10 cellular contexts compared by ENCODE assay signal in the genomic region with DNA sequence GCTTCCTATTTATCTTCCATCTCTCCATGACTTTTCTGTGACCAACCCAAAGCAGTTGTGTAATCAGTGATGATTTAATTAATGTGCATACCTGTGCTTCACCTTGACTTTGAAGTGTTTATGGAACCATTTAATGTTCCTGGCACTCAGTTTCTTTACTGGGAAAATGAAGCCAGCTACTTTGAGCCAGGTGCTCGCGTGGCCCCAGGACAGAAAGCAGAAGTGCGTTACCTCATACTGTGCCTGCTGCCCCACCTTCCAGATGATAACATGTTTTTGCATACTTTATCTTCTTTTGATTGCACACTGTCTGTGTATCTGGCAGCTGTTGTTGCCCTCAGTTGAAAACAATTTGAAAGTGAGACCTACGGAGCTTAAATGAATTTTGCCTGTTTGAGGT.
A peak's percentile ranks its signal among the peaks of the same experiment; 100 is the strongest.
DNase-seq lines count a peak whose midpoint lies in the region; ATAC-seq, FAIRE-seq and TF ChIP-seq lines count a peak whose summit lies in the region.
"Had no signal": no experiment of that assay in that cellular context is flagged by ENCODE, and none has a peak within 500 bp of the region (broad histone marks: within the 10 kb centered on the region; RNA-seq: fewer than 3 reads in every experiment).

No MANE protein-coding gene starts in this region.

- TF ChIP-seq EP300 in HepG2 (IDR thresholded peaks at IDR 0.05; ENCODE audit: low read depth in 2 of 2, low read length in 2 of 2) = no peak
- TF ChIP-seq EP300 in HepG2 (CRISPR knock-in tag; IDR thresholded peaks at IDR 0.05; ENCODE audit: borderline replicate concordance) = no peak

- no peak for TF ChIP-seq RAD21 in HepG2 (CRISPR knock-in tag; IDR thresholded peaks at IDR 0.05)

- POLR2A ChIA-PET in HepG2 (lab: Yijun Ruan, JAX) = no interaction called here

- H4K20me1 ChIP-seq in HepG2 (ENCODE audit: insufficient read depth, low read length) = no peaks in the 10 kb centered on the region

- H3K4me3 Mint-ChIP-seq in memory B cell = peak overlapping the region; percentile 65
- no peak overlapping the region for H3K4me3 Mint-ChIP-seq in activated CD8-positive, alpha-beta memory T cell treated with anti-CD3 and anti-CD28 coated beads, Interleukin-2, amount 10 ng/mL, durations not matched to agents 7 days and 5 days
- H3K4me3 Mint-ChIP-seq: nephron had no signal

- CTCF ChIA-PET in HepG2 (lab: Yijun Ruan, JAX; ENCODE audit: low intra/inter-chr PET ratio, low total read pairs) = no interaction called here
- CTCF ChIA-PET in activated CD8-positive, alpha-beta memory T cell treated with anti-CD3 and anti-CD28 coated beads, Interleukin-2, amount 10 ng/mL, durations not matched to agents 7 days and 5 days (lab: Charles Lee) = no interaction called here

- no peak overlapping the region for H2AFZ ChIP-seq in HepG2 (ENCODE audit: low read length)

- H3K9me3 ChIP-seq in HepG2 (ENCODE audit: low read length) = no peaks in the 10 kb centered on the region

- no peak overlapping the region for H3K9ac ChIP-seq in HepG2 (ENCODE audit: insufficient read depth, low read depth, low read length)

- BruUV-seq in HepG2 (replicated peaks; lab: Mats Ljungman, UMichigan) = no TSS peak

- H3K27me3 Mint-ChIP-seq in memory B cell = no peaks in the 10 kb centered on the region
- peaks cover 24% of the 10 kb centered on the region for H3K27me3 Mint-ChIP-seq in activated CD8-positive, alpha-beta memory T cell treated with anti-CD3 and anti-CD28 coated beads, Interleukin-2, amount 10 ng/mL, durations not matched to agents 7 days and 5 days

- H3K27me3 ChIP-seq in HepG2 (ENCODE audit: control insufficient read depth in 1 of 2, insufficient read depth in 2 of 2, low read length in 2 of 2) = no peaks in the 10 kb centered on the region; a peak in 1 of 5 replicates

- H3K4me1 Mint-ChIP-seq in memory B cell = peaks cover 33% of the 10 kb centered on the region
- peaks cover 32% of the 10 kb centered on the region for H3K4me1 Mint-ChIP-seq in activated CD8-positive, alpha-beta memory T cell treated with anti-CD3 and anti-CD28 coated beads, Interleukin-2, amount 10 ng/mL, durations not matched to agents 7 days and 5 days

- H3K27ac Mint-ChIP-seq in memory B cell = peak overlapping the region; percentile 86
- H3K27ac Mint-ChIP-seq in activated CD8-positive, alpha-beta memory T cell treated with anti-CD3 and anti-CD28 coated beads, Interleukin-2, amount 10 ng/mL, durations not matched to agents 7 days and 5 days = no peak overlapping the region
- H3K27ac Mint-ChIP-seq: nephron had no signal

- H3K4me2 ChIP-seq in HepG2 (ENCODE audit: low read depth, low read length) = no peak overlapping the region

- intact Hi-C loops in HepG2 (cut with micrococcal nuclease; ENCODE audit: unreplicated experiment) = no loop called here

- peaks cover 2% of the 10 kb centered on the region for H3K9me3 Mint-ChIP-seq in memory B cell
- H3K9me3 Mint-ChIP-seq in activated CD8-positive, alpha-beta memory T cell treated with anti-CD3 and anti-CD28 coated beads, Interleukin-2, amount 10 ng/mL, durations not matched to agents 7 days and 5 days (ENCODE audit: low read depth) = no peaks in the 10 kb centered on the region

- no peak for TF ChIP-seq POLR2A in HepG2 (IDR thresholded peaks at IDR 0.05; ENCODE audit: insufficient read depth in 1 of 2, low read depth in 2 of 2, low read length in 2 of 2)

- H3K36me3 ChIP-seq in HepG2 (replicated peaks in 1 of 2; ENCODE audit: control insufficient read depth in 1 of 2, insufficient read depth in 2 of 2, low read length in 2 of 2) = no peaks in the 10 kb centered on the region

- DNase-seq in NAMALWA (ENCODE audit: low spot score) = peak; percentile 91
- peak in 1 of 2 donors; percentile 37 for DNase-seq in memory B cell (ENCODE audit: low spot score in 2 of 2)
- DNase-seq in caudate nucleus (lab: John Stamatoyannopoulos, UW) = no peak
- no peak for DNase-seq in HepG2 (ENCODE audit: low spot score)
- DNase-seq in activated gamma-delta T cell treated with Interleukin-2 at 50 U/mL for 16 hours = no peak
- no peak for DNase-seq in activated CD8-positive, alpha-beta memory T cell treated with anti-CD3 and anti-CD28 coated beads, Interleukin-2, amount 10 ng/mL, durations not matched to agents 7 days and 5 days
- DNase-seq: NCI-H524 had no signal

- no peaks in the 10 kb centered on the region for H3K4me1 ChIP-seq in HepG2 (ENCODE audit: insufficient read depth, low read length)

- 5% methylated on average over 4 of the region's 4 CpGs for WGBS in HepG2 (ENCODE audit: low lambda C conversion rate)

- H3K27ac ChIP-seq in caudate nucleus (ENCODE audit: low read depth, low read length) (no peak overlapping the region), HepG2 (ENCODE audit: extremely low read length, insufficient read depth, low read length) (no peak overlapping the region)

- in situ Hi-C loops in HepG2 (cut with HindIII; ENCODE audit: extremely low pct_ligation_motif_present, low pct_unique_long_range_greater_than_20kb) = no loop called here

- ATAC-seq in GM18909 (IDR thresholded peaks at IDR 0.05; ENCODE audit: poor library complexity, unreplicated experiment) (peak; percentile 86), HG02642 (IDR thresholded peaks at IDR 0.05; ENCODE audit: poor library complexity, unreplicated experiment) (peak; percentile 82), memory B cell (ENCODE audit: low read depth) (peak; percentile 99), HepG2 (no peak)
- no peak for ATAC-seq in activated CD8-positive, alpha-beta memory T cell treated with anti-CD3 and anti-CD28 coated beads, Interleukin-2, amount 10 ng/mL, durations not matched to agents 7 days and 5 days

- H3K4me3 ChIP-seq in HepG2 (replicated peaks in 1 of 3; ENCODE audit: insufficient read depth in 1 of 3, low read depth in 2 of 3, low read length in 3 of 3) = no peak overlapping the region

- H3K79me2 ChIP-seq in HepG2 (ENCODE audit: insufficient read depth, low read length) = no peaks in the 10 kb centered on the region

- FAIRE-seq in HepG2 (lab: Jason Lieb, UNC) = no peak

- peaks cover 2% of the 10 kb centered on the region for H3K36me3 Mint-ChIP-seq in memory B cell
- peaks cover 2% of the 10 kb centered on the region for H3K36me3 Mint-ChIP-seq in activated CD8-positive, alpha-beta memory T cell treated with anti-CD3 and anti-CD28 coated beads, Interleukin-2, amount 10 ng/mL, durations not matched to agents 7 days and 5 days

- TF ChIP-seq CTCF in HepG2 (CRISPR knock-in tag; IDR thresholded peaks at IDR 0.05) = no peak

TF ChIP-seq in HepG2, 621 proteins besides CTCF, POLR2A, EP300 and RAD21 (continues in another document):
- TF ChIP-seq ASH2L (IDR thresholded peaks at IDR 0.05; ENCODE audit: insufficient read length, low read depth, low read length) (no peak), SSRP1 (CRISPR knock-in tag; IDR thresholded peaks at IDR 0.05) (no peak), ZNF83 (CRISPR knock-in tag; IDR thresholded peaks at IDR 0.05; ENCODE audit: borderline replicate concordance) (no peak), CCAR2 (optimal IDR thresholded peaks at IDR 0.05; ENCODE audit: low read depth, low read length) (no peak), HOXA5 (CRISPR knock-in tag; IDR thresholded peaks at IDR 0.05) (no peak)
- TF ChIP-seq, protein P1, sequence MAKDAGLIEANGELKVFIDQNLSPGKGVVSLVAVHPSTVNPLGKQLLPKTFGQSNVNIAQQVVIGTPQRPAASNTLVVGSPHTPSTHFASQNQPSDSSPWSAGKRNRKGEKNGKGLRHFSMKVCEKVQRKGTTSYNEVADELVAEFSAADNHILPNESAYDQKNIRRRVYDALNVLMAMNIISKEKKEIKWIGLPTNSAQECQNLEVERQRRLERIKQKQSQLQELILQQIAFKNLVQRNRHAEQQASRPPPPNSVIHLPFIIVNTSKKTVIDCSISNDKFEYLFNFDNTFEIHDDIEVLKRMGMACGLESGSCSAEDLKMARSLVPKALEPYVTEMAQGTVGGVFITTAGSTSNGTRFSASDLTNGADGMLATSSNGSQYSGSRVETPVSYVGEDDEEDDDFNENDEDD (CRISPR knock-in tag; IDR thresholded peaks at IDR 0.05; ENCODE audit: borderline replicate concordance) = no peak
- TF ChIP-seq, protein P2, sequence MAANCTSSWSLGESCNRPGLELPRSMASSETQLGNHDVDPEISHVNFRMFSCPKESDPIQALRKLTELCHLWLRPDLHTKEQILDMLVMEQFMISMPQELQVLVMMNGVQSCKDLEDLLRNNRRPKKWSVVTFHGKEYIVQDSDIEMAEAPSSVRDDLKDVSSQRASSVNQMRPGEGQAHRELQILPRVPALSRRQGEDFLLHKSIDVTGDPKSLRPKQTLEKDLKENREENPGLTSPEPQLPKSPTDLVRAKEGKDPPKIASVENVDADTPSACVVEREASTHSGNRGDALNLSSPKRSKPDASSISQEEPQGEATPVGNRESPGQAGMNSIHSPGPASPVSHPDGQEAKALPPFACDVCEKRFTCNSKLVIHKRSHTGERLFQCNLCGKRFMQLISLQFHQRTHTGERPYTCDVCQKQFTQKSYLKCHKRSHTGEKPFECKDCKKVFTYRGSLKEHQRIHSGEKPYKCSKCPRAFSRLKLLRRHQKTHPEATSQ (CRISPR knock-in tag; IDR thresholded peaks at IDR 0.05; ENCODE audit: borderline replicate concordance) = no peak

Comparison
In these comparisons a context has a peak if more than half of its experiments do, and no peak if none do; other contexts are left out.
1. ATAC-seq: peak in GM18909 (single experiment), HG02642 (single experiment) and memory B cell (single experiment); none in HepG2 (single experiment) and activated CD8-positive, alpha-beta memory T cell treated with anti-CD3 and anti-CD28 coated beads, Interleukin-2, amount 10 ng/mL, durations not matched to agents 7 days and 5 days (single experiment).